Comparison of ENCODE assay signal across 18 cellular contexts in the genomic region with DNA sequence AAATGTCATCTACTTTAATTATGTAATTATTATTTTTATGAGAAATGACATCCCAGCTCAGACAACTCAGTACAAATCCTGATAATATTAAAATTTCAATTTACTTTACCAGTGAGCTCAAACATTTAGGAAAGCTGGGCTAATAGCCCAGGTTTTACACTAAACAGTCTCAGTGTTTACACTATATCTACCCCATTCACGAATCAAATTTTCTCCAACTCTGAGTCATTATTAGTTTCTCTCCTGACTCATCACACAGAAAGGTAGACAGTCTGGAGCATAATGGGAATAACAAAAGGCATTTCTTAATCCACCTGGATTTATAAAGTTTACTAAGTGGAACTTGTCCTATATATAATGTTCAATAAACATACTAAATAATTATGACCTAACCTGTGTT. TPM values are rescaled to one million over a fixed set of nuclear protein-coding genes. Genes with fewer than 3 reads are reported as not detected.
A peak's percentile ranks its signal among the peaks of the same experiment; 100 is the strongest.
DNase-seq lines count a peak whose midpoint lies in the region; ATAC-seq and TF ChIP-seq lines count a peak whose summit lies in the region.
"Had no signal": no experiment of that assay in that cellular context is flagged by ENCODE, and none has a peak within 500 bp of the region (broad histone marks: within the 10 kb centered on the region; RNA-seq: fewer than 3 reads in every experiment).

No MANE protein-coding gene starts in this region.

- DNase-seq in NCI-H146 (lab: John Stamatoyannopoulos, UW) (peak; percentile 12), NCI-H146 treated with DMSO at 0.1 percent for 48 hours (lab: John Stamatoyannopoulos, UW; ENCODE audit: unreplicated experiment) (no peak), adipocyte (ENCODE audit: low read depth) (peak; percentile 61), foreskin keratinocyte (peak; percentile 71 to 85), cerebellar nuclear complex (lab: John Stamatoyannopoulos, UW) (no peak)
- DNase-seq in activated naive CD4-positive, alpha-beta T cell treated with anti-CD3 and anti-CD28 coated beads, Interleukin-2, amount 50 U/mL, for 72 hours (ENCODE audit: low spot score in 2 of 2) = no peak
- DNase-seq in activated CD4-positive, alpha-beta T cell treated with anti-CD3 and anti-CD28 coated beads, Interleukin-2, amount 50 U/mL, for 1 hour = no peak
- DNase-seq: activated CD4-positive, alpha-beta T cell treated with anti-CD3 and anti-CD28 coated beads for 48 hours; activated gamma-delta T cell treated with Interleukin-2 at 50 U/mL for 16 hours; cortex of kidney; DMS79 treated with DMSO at 0.1 percent for 48 hours; head of caudate nucleus; mesendoderm; MV-4-11; NCI-H524; psoas muscle had no signal

- H3K9me3 ChIP-seq in adipocyte (ENCODE audit: control insufficient read depth, low read length) = no peaks in the 10 kb centered on the region
- H3K9me3 ChIP-seq: psoas muscle had no signal

- H3K9me3 Mint-ChIP-seq in activated naive CD4-positive, alpha-beta T cell treated with anti-CD3 and anti-CD28 coated beads, Interleukin-2, amount 50 U/mL, for 72 hours = no peaks in the 10 kb centered on the region

- H3K36me3 Mint-ChIP-seq in activated naive CD4-positive, alpha-beta T cell treated with anti-CD3 and anti-CD28 coated beads, Interleukin-2, amount 50 U/mL, for 72 hours = no peaks in the 10 kb centered on the region

- peak; percentile 80 for ATAC-seq in foreskin keratinocyte
- ATAC-seq in activated naive CD4-positive, alpha-beta T cell treated with anti-CD3 and anti-CD28 coated beads, Interleukin-2, amount 50 U/mL, for 72 hours = no peak
- no peak for ATAC-seq in HG03139 (IDR thresholded peaks at IDR 0.05; ENCODE audit: unreplicated experiment)
- ATAC-seq: psoas muscle had no signal

- H3K4me1 ChIP-seq in adipocyte (ENCODE audit: control insufficient read depth, insufficient read depth, low read length) = peaks cover 14% of the 10 kb centered on the region
- H3K4me1 ChIP-seq in foreskin keratinocyte = peaks cover 39% of the 10 kb centered on the region
- H3K4me1 ChIP-seq: psoas muscle had no signal

- H3K27me3 ChIP-seq in adipocyte (replicated peaks; ENCODE audit: control insufficient read depth, insufficient read depth, low read length) (no peaks in the 10 kb centered on the region), foreskin keratinocyte (no peaks in the 10 kb centered on the region)

- no peak for TF ChIP-seq CTCF in foreskin keratinocyte (conservative IDR thresholded peaks at IDR 0.05)

- H3K27ac ChIP-seq in foreskin keratinocyte = peak overlapping the region; percentile 88
- H3K27ac ChIP-seq: 22Rv1, psoas muscle had no signal

- no peak overlapping the region for H3K27ac Mint-ChIP-seq in activated naive CD4-positive, alpha-beta T cell treated with anti-CD3 and anti-CD28 coated beads, Interleukin-2, amount 50 U/mL, for 72 hours

- no peak overlapping the region for H3K9ac ChIP-seq in adipocyte (ENCODE audit: low read length)

- no peaks in the 10 kb centered on the region for H3K36me3 ChIP-seq in adipocyte (ENCODE audit: control insufficient read depth, insufficient read depth, low read length, severe bottlenecking)

- H3K4me3 ChIP-seq in adipocyte (ENCODE audit: low read length) = no peak overlapping the region
- H3K4me3 ChIP-seq: psoas muscle had no signal

RNA-seq across cellular contexts. Expression of a gene that starts 5.7 kb away (rescaled TPM):
- 51.6 and 51.9 TPM in 2 replicates for total RNA-seq in foreskin keratinocyte
- 24.9 and 28.6 TPM in 2 replicates for polyA plus RNA-seq in foreskin keratinocyte
- total RNA-seq in activated naive CD4-positive, alpha-beta T cell treated with anti-CD3 and anti-CD28 coated beads, Interleukin-2, amount 50 U/mL, for 72 hours = 10 to 100 TPM in 1 of 2 donors, 1 to 10 TPM in 1; 8.4 to 12.0 TPM

Comparison
In these comparisons a context has a peak if more than half of its experiments do, and no peak if none do; other contexts are left out.
1. DNase-seq: peak in NCI-H146 (single experiment), adipocyte (single experiment) and foreskin keratinocyte (2 of 2); none in NCI-H146 treated with DMSO at 0.1 percent for 48 hours (single experiment), activated naive CD4-positive, alpha-beta T cell treated with anti-CD3 and anti-CD28 coated beads, Interleukin-2, amount 50 U/mL, for 72 hours (0 of 2), activated CD4-positive, alpha-beta T cell treated with anti-CD3 and anti-CD28 coated beads, Interleukin-2, amount 50 U/mL, for 1 hour (single experiment) and cerebellar nuclear complex (0 of 2).